ENCODE assay signal across 27 cellular contexts in the genomic region with DNA sequence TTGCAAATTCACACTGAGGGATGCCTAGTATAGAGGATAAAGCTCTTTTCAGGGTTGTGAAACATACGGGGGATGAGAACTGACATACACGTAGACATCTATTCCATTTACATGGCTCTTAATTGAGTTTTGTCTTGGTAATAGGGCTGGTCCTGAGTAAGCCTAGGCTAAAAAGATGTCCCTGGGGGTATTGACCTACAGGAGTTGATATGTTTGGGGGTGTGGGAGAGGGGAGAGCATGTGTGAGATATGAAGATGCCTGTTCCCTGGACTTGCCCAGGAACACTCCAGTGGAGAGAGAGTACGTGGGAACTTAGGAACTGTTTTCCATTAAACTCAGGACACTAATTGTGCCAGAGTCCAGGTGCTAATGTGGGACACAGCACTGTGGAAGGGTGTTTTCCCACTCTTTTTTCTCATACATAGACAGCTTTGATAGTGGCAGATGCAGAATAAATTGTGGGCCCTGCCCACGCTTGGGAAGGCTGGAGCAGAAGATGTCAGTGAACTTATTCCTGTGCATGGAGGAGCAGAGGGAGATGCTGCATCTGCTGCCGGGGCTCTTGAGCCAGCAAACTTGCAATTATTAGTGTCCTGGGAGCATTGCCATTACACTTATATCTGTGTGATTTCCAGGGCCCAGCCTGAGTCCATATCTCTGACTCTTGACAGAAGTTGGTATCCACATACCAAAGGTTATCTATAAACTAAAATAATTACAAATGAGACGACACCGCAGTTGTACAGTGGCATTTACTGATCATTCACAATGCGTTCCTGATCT. TPM values are rescaled to one million over a fixed set of nuclear protein-coding genes. Genes with fewer than 3 reads are reported as not detected.
DNase-seq lines count a peak whose midpoint lies in the region; ATAC-seq, FAIRE-seq and TF ChIP-seq lines count a peak whose summit lies in the region.
"Had no signal": no experiment of that assay in that cellular context is flagged by ENCODE, and none has a peak within 500 bp of the region (broad histone marks: within the 10 kb centered on the region; RNA-seq: fewer than 3 reads in every experiment).

No MANE protein-coding gene starts in this region.

- H3K36me3 ChIP-seq in astrocyte (ENCODE audit: insufficient read depth, low read length) (no peaks in the 10 kb centered on the region), cardiac muscle cell (no peaks in the 10 kb centered on the region), thoracic aorta (no peaks in the 10 kb centered on the region)
- H3K36me3 ChIP-seq: adrenal gland; BLaER1 treated with 17β-estradiol and CSF1 and Interleukin-3, amounts not matched to agents 10 nM and 100 nM; upper lobe of left lung had no signal

- H3K9ac ChIP-seq in astrocyte (ENCODE audit: low read length) = no peak overlapping the region
- H3K9ac ChIP-seq: BLaER1 treated with 17β-estradiol and CSF1 and Interleukin-3, amounts not matched to agents 10 nM and 100 nM had no signal

- no peaks in the 10 kb centered on the region for H3K79me2 ChIP-seq in astrocyte (ENCODE audit: insufficient read depth, low read length)

- H3K27me3 ChIP-seq in astrocyte (ENCODE audit: insufficient read depth, low read length) (no peaks in the 10 kb centered on the region), cardiac muscle cell (no peaks in the 10 kb centered on the region), thoracic aorta (replicated peaks; ENCODE audit: insufficient read depth) (no peaks in the 10 kb centered on the region)
- H3K27me3 ChIP-seq: BLaER1 treated with 17β-estradiol and CSF1 and Interleukin-3, amounts not matched to agents 10 nM and 100 nM; upper lobe of left lung had no signal

- H3K4me3 Mint-ChIP-seq in astrocyte (ENCODE audit: unreplicated experiment) (no peak overlapping the region), nephron (no peak overlapping the region)
- H3K4me3 Mint-ChIP-seq: activated CD8-positive, alpha-beta T cell treated with anti-CD3 and anti-CD28 coated beads, Interleukin-2, amount 10 ng/mL, durations not matched to agents 7 days and 5 days; activated naive CD4-positive, alpha-beta T cell treated with anti-CD3 and anti-CD28 coated beads, Interleukin-2, amount 10 ng/mL, durations not matched to agents 7 days and 5 days; activated T-helper 17 cell treated with anti-CD3 and anti-CD28 coated beads, Interleukin-2, amount 50 U/mL, for 72 hours had no signal

- H3K9me3 Mint-ChIP-seq in astrocyte (ENCODE audit: unreplicated experiment) (no peaks in the 10 kb centered on the region), nephron (no peaks in the 10 kb centered on the region)
- H3K9me3 Mint-ChIP-seq: activated naive CD4-positive, alpha-beta T cell treated with anti-CD3 and anti-CD28 coated beads, Interleukin-2, amount 10 ng/mL, durations not matched to agents 7 days and 5 days; activated T-helper 17 cell treated with anti-CD3 and anti-CD28 coated beads, Interleukin-2, amount 50 U/mL, for 72 hours had no signal

- no peak overlapping the region for H3K4me3 ChIP-seq in astrocyte (ENCODE audit: insufficient read depth, low read depth, low read length)
- no peak overlapping the region for H3K4me3 ChIP-seq in cardiac muscle cell
- peak overlapping the region; percentile 38 for H3K4me3 ChIP-seq in thoracic aorta
- H3K4me3 ChIP-seq: adrenal gland; BLaER1 treated with 17β-estradiol and CSF1 and Interleukin-3, amounts not matched to agents 10 nM and 100 nM; K562; lung; upper lobe of left lung had no signal

- H3K27ac ChIP-seq in astrocyte (ENCODE audit: low read depth, low read length) (no peak overlapping the region), cardiac muscle cell (peak overlapping the region; percentile 24), thoracic aorta (peak overlapping the region; percentile 55 to 56)
- H3K27ac ChIP-seq: adrenal gland; BLaER1 treated with 17β-estradiol and CSF1 and Interleukin-3, amounts not matched to agents 10 nM and 100 nM; upper lobe of left lung had no signal

- H3K27ac Mint-ChIP-seq in astrocyte (ENCODE audit: unreplicated experiment) (no peak overlapping the region), nephron (peak overlapping the region; percentile 12 to 81 (median 78))
- H3K27ac Mint-ChIP-seq: activated CD8-positive, alpha-beta T cell treated with anti-CD3 and anti-CD28 coated beads, Interleukin-2, amount 10 ng/mL, durations not matched to agents 7 days and 5 days; activated naive CD4-positive, alpha-beta T cell treated with anti-CD3 and anti-CD28 coated beads, Interleukin-2, amount 10 ng/mL, durations not matched to agents 7 days and 5 days; activated T-helper 17 cell treated with anti-CD3 and anti-CD28 coated beads, Interleukin-2, amount 50 U/mL, for 72 hours had no signal

- ATAC-seq in thoracic aorta (ENCODE audit: insufficient number of reproducible peaks, low FRiP score, low read depth) (no peak), HG03097 (IDR thresholded peaks at IDR 0.05; ENCODE audit: low FRiP score, unreplicated experiment) (no peak), HG03432 (IDR thresholded peaks at IDR 0.05; ENCODE audit: unreplicated experiment) (no peak)
- ATAC-seq: activated CD8-positive, alpha-beta T cell treated with anti-CD3 and anti-CD28 coated beads, Interleukin-2, amount 10 ng/mL, durations not matched to agents 7 days and 5 days; activated T-helper 17 cell treated with anti-CD3 and anti-CD28 coated beads, Interleukin-2, amount 50 U/mL, for 72 hours; K562; sciatic nerve had no signal

- peak; percentile 32 for FAIRE-seq in astrocyte (lab: Jason Lieb, UNC)
- FAIRE-seq: endothelial cell of umbilical vein, GM12891, H54, HTR-8/SVneo, K562, keratinocyte had no signal

- no peak for TF ChIP-seq CTCF in astrocyte (IDR thresholded peaks at IDR 0.05; ENCODE audit: insufficient read depth, low read depth, low read length)
- TF ChIP-seq CTCF in cardiac muscle cell (IDR thresholded peaks at IDR 0.05; ENCODE audit: low read depth, low read length) = no peak
- no peak for TF ChIP-seq CTCF in nephron (IDR thresholded peaks at IDR 0.05; ENCODE audit: unreplicated experiment in 3 of 3)
- TF ChIP-seq CTCF in thoracic aorta (IDR thresholded peaks at IDR 0.05) = no peak

- peaks cover 26% of the 10 kb centered on the region for H3K4me1 Mint-ChIP-seq in astrocyte (ENCODE audit: low read depth, unreplicated experiment)
- peaks cover 44% of the 10 kb centered on the region for H3K4me1 Mint-ChIP-seq in nephron
- H3K4me1 Mint-ChIP-seq: activated naive CD4-positive, alpha-beta T cell treated with anti-CD3 and anti-CD28 coated beads, Interleukin-2, amount 10 ng/mL, durations not matched to agents 7 days and 5 days; activated T-helper 17 cell treated with anti-CD3 and anti-CD28 coated beads, Interleukin-2, amount 50 U/mL, for 72 hours had no signal

- H3K27me3 Mint-ChIP-seq in astrocyte (ENCODE audit: low read depth, unreplicated experiment) = no peaks in the 10 kb centered on the region
- H3K27me3 Mint-ChIP-seq in nephron (ENCODE audit: low read depth) = no peaks in the 10 kb centered on the region

- H3K9me3 ChIP-seq in astrocyte (ENCODE audit: insufficient read depth, low read depth, low read length) (no peaks in the 10 kb centered on the region), cardiac muscle cell (ENCODE audit: low read depth) (no peaks in the 10 kb centered on the region), thoracic aorta (no peaks in the 10 kb centered on the region)
- H3K9me3 ChIP-seq: adrenal gland; BLaER1 treated with 17β-estradiol and CSF1 and Interleukin-3, amounts not matched to agents 10 nM and 100 nM; upper lobe of left lung had no signal

- DNase-seq in astrocyte (ENCODE audit: low read depth) = no peak
- peak in 1 of 2 donors; percentile 33 for DNase-seq in cardiac muscle cell (ENCODE audit: low read depth in 1 of 2, low spot score in 1 of 2)
- no peak for DNase-seq in thoracic aorta (ENCODE audit: low spot score)
- DNase-seq in HPDE6-E6E7 (ENCODE audit: extremely low spot score) = no peak
- DNase-seq in NCI-H1694 treated with DMSO at 0.1 percent for 48 hours (lab: John Stamatoyannopoulos, UW) = no peak
- DNase-seq: activated CD8-positive, alpha-beta T cell treated with anti-CD3 and anti-CD28 coated beads, Interleukin-2, amount 10 ng/mL, durations not matched to agents 7 days and 5 days; activated naive CD4-positive, alpha-beta T cell treated with anti-CD3 and anti-CD28 coated beads, Interleukin-2, amount 10 ng/mL, durations not matched to agents 7 days and 5 days; adrenal gland; NCI-H1105; NCI-H187 treated with DMSO at 0.1 percent for 48 hours; NCI-H524 treated with DMSO at 0.1 percent for 48 hours; NK-92 treated with Interleukin-12 subunit alpha and Interleukin-12 subunit beta, amount 100 ng/mL, for 24 hours; stimulated activated CD4-positive, alpha-beta T cell treated with anti-CD3 and anti-CD28 coated beads, Interleukin-4, amount 100 ng/mL, for 1 hour; upper lobe of left lung had no signal

- H3K4me1 ChIP-seq in astrocyte (ENCODE audit: insufficient read depth, low read length) = peaks cover 18% of the 10 kb centered on the region
- peaks cover 25% of the 10 kb centered on the region for H3K4me1 ChIP-seq in cardiac muscle cell (ENCODE audit: low read depth)
- H3K4me1 ChIP-seq in thoracic aorta (ENCODE audit: control insufficient read depth in 1 of 2, low read depth in 2 of 2) = peaks cover 50 to 95% of the 10 kb centered on the region in 2 donors

- no peak overlapping the region for H2AFZ ChIP-seq in astrocyte (ENCODE audit: low read depth, low read length)

- H4K20me1 ChIP-seq in astrocyte (ENCODE audit: insufficient read depth, low read length) = no peaks in the 10 kb centered on the region
- H4K20me1 ChIP-seq: BLaER1 treated with 17β-estradiol and CSF1 and Interleukin-3, amounts not matched to agents 10 nM and 100 nM had no signal

- H3K36me3 Mint-ChIP-seq in astrocyte (ENCODE audit: low read depth, unreplicated experiment) = no peaks in the 10 kb centered on the region
- H3K36me3 Mint-ChIP-seq in nephron (ENCODE audit: low read depth) = no peaks in the 10 kb centered on the region
- H3K36me3 Mint-ChIP-seq: activated naive CD4-positive, alpha-beta T cell treated with anti-CD3 and anti-CD28 coated beads, Interleukin-2, amount 10 ng/mL, durations not matched to agents 7 days and 5 days had no signal

- no peak overlapping the region for H3K4me2 ChIP-seq in astrocyte (ENCODE audit: low read length)
- H3K4me2 ChIP-seq: BLaER1 treated with 17β-estradiol and CSF1 and Interleukin-3, amounts not matched to agents 10 nM and 100 nM had no signal

RNA-seq across cellular contexts. Expression of gene SYNPO2, which starts 20.7 kb away (rescaled TPM):
- total RNA-seq in astrocyte (4.2 and 4.7 TPM in 2 replicates), cardiac muscle cell (35.6 and 43.5 TPM in 2 replicates), thoracic aorta (100 to 1,000 TPM; 264 to 313 TPM)
- 10.0 and 14.7 TPM in 2 replicates for polyA plus RNA-seq in cardiac muscle cell
